14 cellular contexts compared by ENCODE assay signal in the genomic region with DNA sequence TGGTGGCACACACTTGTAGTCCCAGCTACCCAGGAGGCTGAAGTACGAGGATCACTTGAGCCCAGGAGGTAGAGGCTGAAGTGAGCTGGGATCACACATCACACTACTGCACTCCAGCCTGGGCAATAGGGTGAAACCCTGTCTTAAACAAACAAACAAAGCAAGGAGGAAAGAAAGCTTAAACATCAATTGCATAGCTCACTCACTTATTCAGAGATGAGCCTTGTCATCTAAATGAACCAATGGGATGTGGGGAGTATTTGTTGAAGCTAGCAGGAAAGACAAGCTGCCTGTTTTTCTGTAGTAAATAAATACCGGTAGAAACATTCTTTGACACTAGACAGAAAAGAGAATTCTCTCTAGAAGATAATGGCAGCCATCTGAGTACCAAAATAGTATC.
DNase-seq lines count a peak whose midpoint lies in the region; ATAC-seq and TF ChIP-seq lines count a peak whose summit lies in the region.
"Had no signal": no experiment of that assay in that cellular context is flagged by ENCODE, and none has a peak within 500 bp of the region (broad histone marks: within the 10 kb centered on the region; RNA-seq: fewer than 3 reads in every experiment).

No MANE protein-coding gene starts in this region.

- no peak for ATAC-seq in HG02852 (IDR thresholded peaks at IDR 0.05; ENCODE audit: unreplicated experiment)
- ATAC-seq: GM23338 had no signal

- TSS peak; percentile 44 for BruUV-seq in Calu3 (replicated peaks; lab: Mats Ljungman, UMichigan)

- peak overlapping the region; percentile 9 for H3K4me3 Mint-ChIP-seq in Calu3 (ENCODE audit: low read depth, unreplicated experiment)
- H3K4me3 Mint-ChIP-seq in activated naive CD4-positive, alpha-beta T cell treated with anti-CD3 and anti-CD28 coated beads for 36 hours: no peak overlapping the region
- H3K4me3 Mint-ChIP-seq: CD4-positive, alpha-beta memory T cell; GM23338 had no signal

- peak overlapping the region; percentile 90 for H3K27ac Mint-ChIP-seq in Calu3 (ENCODE audit: unreplicated experiment)
- H3K27ac Mint-ChIP-seq in activated naive CD4-positive, alpha-beta T cell treated with anti-CD3 and anti-CD28 coated beads for 36 hours: no peak overlapping the region
- H3K27ac Mint-ChIP-seq: CD4-positive, alpha-beta memory T cell; GM23338 had no signal

- DNase-seq in Calu3: peak; percentile 41
- peak; percentile 80 for DNase-seq in DMS53 (lab: John Stamatoyannopoulos, UW)
- peak; percentile 16 for DNase-seq in NCI-H460 (ENCODE audit: extremely low read depth, low read depth)
- peak; percentile 40 for DNase-seq in epithelial cell of esophagus (ENCODE audit: low read depth)
- no peak for DNase-seq in pons (ENCODE audit: low spot score)
- no peak for DNase-seq in activated naive CD4-positive, alpha-beta T cell treated with anti-CD3 and anti-CD28 coated beads for 36 hours
- DNase-seq: BE2C; CD4-positive, alpha-beta memory T cell; COR-L47; H7; KBM-7 had no signal

- H3K4me1 Mint-ChIP-seq in Calu3 (ENCODE audit: low read depth, unreplicated experiment): peaks cover 84% of the 10 kb centered on the region
- no peaks in the 10 kb centered on the region for H3K4me1 Mint-ChIP-seq in activated naive CD4-positive, alpha-beta T cell treated with anti-CD3 and anti-CD28 coated beads for 36 hours (ENCODE audit: low read depth)
- H3K4me1 Mint-ChIP-seq: GM23338 had no signal

- TF ChIP-seq CTCF in Calu3 (IDR thresholded peaks at IDR 0.05; ENCODE audit: unreplicated experiment): no peak
- TF ChIP-seq CTCF in epithelial cell of esophagus (IDR thresholded peaks at IDR 0.05; ENCODE audit: insufficient read depth, low read depth, low read length, missing control alignments): no peak

- H3K4me3 ChIP-seq in epithelial cell of esophagus (ENCODE audit: low read length): no peak overlapping the region
- H3K4me3 ChIP-seq: A549, GM23338 had no signal

- CTCF ChIA-PET in Calu3 (lab: Charles Lee): interaction anchor here (0.5 to 5.2 kb wide), 15 partner anchors 10 to 63 kb away, joined by 3 to 35 read pairs (median 6); no protein-coding TSS in a partner anchor
- CTCF ChIA-PET in activated naive CD4-positive, alpha-beta T cell treated with anti-CD3 and anti-CD28 coated beads for 36 hours (lab: Charles Lee): no interaction called here

- no peaks in the 10 kb centered on the region for H3K27me3 Mint-ChIP-seq in Calu3 (ENCODE audit: unreplicated experiment)
- H3K27me3 Mint-ChIP-seq in activated naive CD4-positive, alpha-beta T cell treated with anti-CD3 and anti-CD28 coated beads for 36 hours (ENCODE audit: low read depth): no peaks in the 10 kb centered on the region

- peaks cover 13% of the 10 kb centered on the region for H3K9me3 Mint-ChIP-seq in Calu3 (ENCODE audit: low read depth, unreplicated experiment)
- no peaks in the 10 kb centered on the region for H3K9me3 Mint-ChIP-seq in activated naive CD4-positive, alpha-beta T cell treated with anti-CD3 and anti-CD28 coated beads for 36 hours
- H3K9me3 Mint-ChIP-seq: CD4-positive, alpha-beta memory T cell; GM23338 had no signal

- H3K36me3 Mint-ChIP-seq in Calu3 (ENCODE audit: insufficient read depth, unreplicated experiment): peaks cover 30% of the 10 kb centered on the region
- H3K36me3 Mint-ChIP-seq in activated naive CD4-positive, alpha-beta T cell treated with anti-CD3 and anti-CD28 coated beads for 36 hours (ENCODE audit: low read depth): no peaks in the 10 kb centered on the region
- H3K36me3 Mint-ChIP-seq: CD4-positive, alpha-beta memory T cell had no signal

- intact Hi-C loops in Calu3 (cut with micrococcal nuclease; ENCODE audit: unreplicated experiment): loop anchor here (2.0 to 5.0 kb wide), 3 partner anchors 14 to 165 kb away; a partner anchor contains a TSS
- intact Hi-C loops in activated naive CD4-positive, alpha-beta T cell treated with anti-CD3 and anti-CD28 coated beads for 36 hours (cut with micrococcal nuclease): no loop called here

Comparison
In these comparisons a context has a peak if more than half of its experiments do, and no peak if none do; other contexts are left out.
1. DNase-seq: peak in Calu3 (single experiment), DMS53 (single experiment), NCI-H460 (single experiment) and epithelial cell of esophagus (single experiment); none in pons (single experiment) and activated naive CD4-positive, alpha-beta T cell treated with anti-CD3 and anti-CD28 coated beads for 36 hours (single experiment).